In genomic region chr11:119067371-119068222, GRCh38 we compare ENCODE assay signal across 1 cellular context.
A peak's percentile ranks its signal among the peaks of the same experiment; 100 is the strongest.
TF ChIP-seq lines count a peak whose summit lies in the region.

TSS of gene VPS11 (plus strand) at chr11:119067818. CDS start at chr11:119067824, 6 bp downstream.

TF ChIP-seq in K562, 482 proteins besides CTCF, POLR2A, EP300 and RAD21 (continued from another document):
- TF ChIP-seq, protein P1, sequence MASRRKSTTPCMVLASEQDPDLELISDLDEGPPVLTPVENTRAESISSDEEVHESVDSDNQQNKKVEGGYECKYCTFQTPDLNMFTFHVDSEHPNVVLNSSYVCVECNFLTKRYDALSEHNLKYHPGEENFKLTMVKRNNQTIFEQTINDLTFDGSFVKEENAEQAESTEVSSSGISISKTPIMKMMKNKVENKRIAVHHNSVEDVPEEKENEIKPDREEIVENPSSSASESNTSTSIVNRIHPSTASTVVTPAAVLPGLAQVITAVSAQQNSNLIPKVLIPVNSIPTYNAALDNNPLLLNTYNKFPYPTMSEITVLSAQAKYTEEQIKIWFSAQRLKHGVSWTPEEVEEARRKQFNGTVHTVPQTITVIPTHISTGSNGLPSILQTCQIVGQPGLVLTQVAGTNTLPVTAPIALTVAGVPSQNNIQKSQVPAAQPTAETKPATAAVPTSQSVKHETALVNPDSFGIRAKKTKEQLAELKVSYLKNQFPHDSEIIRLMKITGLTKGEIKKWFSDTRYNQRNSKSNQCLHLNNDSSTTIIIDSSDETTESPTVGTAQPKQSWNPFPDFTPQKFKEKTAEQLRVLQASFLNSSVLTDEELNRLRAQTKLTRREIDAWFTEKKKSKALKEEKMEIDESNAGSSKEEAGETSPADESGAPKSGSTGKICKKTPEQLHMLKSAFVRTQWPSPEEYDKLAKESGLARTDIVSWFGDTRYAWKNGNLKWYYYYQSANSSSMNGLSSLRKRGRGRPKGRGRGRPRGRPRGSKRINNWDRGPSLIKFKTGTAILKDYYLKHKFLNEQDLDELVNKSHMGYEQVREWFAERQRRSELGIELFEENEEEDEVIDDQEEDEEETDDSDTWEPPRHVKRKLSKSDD (conservative IDR thresholded peaks at IDR 0.05; ENCODE audit: low read length): no peak
- no peak for TF ChIP-seq NCOA1 (IDR thresholded peaks at IDR 0.05; ENCODE audit: low read depth)
- TF ChIP-seq, protein P2, sequence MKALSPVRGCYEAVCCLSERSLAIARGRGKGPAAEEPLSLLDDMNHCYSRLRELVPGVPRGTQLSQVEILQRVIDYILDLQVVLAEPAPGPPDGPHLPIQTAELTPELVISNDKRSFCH (CRISPR knock-in tag; IDR thresholded peaks at IDR 0.05): no peak
- TF ChIP-seq, protein P2 (tag; IDR thresholded peaks at IDR 0.05): no peak
- TF ChIP-seq THRAP3 (IDR thresholded peaks at IDR 0.05; ENCODE audit: borderline replicate concordance): no peak
- TF ChIP-seq ARHGAP35 (IDR thresholded peaks at IDR 0.05; ENCODE audit: partially characterized antibody): no peak
- TF ChIP-seq MXI1 (IDR thresholded peaks at IDR 0.05; ENCODE audit: low read depth, low read length): peak; percentile 48
- TF ChIP-seq, protein P3, sequence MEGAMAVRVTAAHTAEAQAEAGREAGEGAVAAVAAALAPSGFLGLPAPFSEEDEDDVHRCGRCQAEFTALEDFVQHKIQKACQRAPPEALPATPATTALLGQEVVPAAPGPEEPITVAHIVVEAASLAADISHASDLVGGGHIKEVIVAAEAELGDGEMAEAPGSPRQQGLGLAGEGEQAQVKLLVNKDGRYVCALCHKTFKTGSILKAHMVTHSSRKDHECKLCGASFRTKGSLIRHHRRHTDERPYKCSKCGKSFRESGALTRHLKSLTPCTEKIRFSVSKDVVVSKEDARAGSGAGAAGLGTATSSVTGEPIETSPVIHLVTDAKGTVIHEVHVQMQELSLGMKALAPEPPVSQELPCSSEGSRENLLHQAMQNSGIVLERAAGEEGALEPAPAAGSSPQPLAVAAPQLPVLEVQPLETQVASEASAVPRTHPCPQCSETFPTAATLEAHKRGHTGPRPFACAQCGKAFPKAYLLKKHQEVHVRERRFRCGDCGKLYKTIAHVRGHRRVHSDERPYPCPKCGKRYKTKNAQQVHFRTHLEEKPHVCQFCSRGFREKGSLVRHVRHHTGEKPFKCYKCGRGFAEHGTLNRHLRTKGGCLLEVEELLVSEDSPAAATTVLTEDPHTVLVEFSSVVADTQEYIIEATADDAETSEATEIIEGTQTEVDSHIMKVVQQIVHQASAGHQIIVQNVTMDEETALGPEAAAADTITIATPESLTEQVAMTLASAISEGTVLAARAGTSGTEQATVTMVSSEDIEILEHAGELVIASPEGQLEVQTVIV (CRISPR knock-in tag; IDR thresholded peaks at IDR 0.05; ENCODE audit: borderline replicate concordance): no peak
- TF ChIP-seq ZNF644 (tag; IDR thresholded peaks at IDR 0.05; ENCODE audit: low read depth): no peak
- TF ChIP-seq ZNF217 (CRISPR knock-in tag; IDR thresholded peaks at IDR 0.05): no peak
- no peak for TF ChIP-seq ZNF780A (CRISPR knock-in tag; IDR thresholded peaks at IDR 0.05)
- TF ChIP-seq MTF1 (CRISPR knock-in tag; IDR thresholded peaks at IDR 0.05; ENCODE audit: borderline replicate concordance): no peak
- no peak for TF ChIP-seq SMAD4 (CRISPR knock-in tag; conservative IDR thresholded peaks at IDR 0.05)
- TF ChIP-seq GMEB1 (CRISPR knock-in tag; IDR thresholded peaks at IDR 0.05): no peak
- peak; percentile 91 for TF ChIP-seq ELF1 (tag; IDR thresholded peaks at IDR 0.05)
